8 cellular contexts compared by ENCODE assay signal in genomic region chr22:35648066-35649025, GRCh38. TPM values are rescaled to one million over a fixed set of nuclear protein-coding genes. Genes with fewer than 3 reads are reported as not detected.
DNase-seq lines count a peak whose midpoint lies in the region; ATAC-seq and TF ChIP-seq lines count a peak whose summit lies in the region.

A gene with protein sequence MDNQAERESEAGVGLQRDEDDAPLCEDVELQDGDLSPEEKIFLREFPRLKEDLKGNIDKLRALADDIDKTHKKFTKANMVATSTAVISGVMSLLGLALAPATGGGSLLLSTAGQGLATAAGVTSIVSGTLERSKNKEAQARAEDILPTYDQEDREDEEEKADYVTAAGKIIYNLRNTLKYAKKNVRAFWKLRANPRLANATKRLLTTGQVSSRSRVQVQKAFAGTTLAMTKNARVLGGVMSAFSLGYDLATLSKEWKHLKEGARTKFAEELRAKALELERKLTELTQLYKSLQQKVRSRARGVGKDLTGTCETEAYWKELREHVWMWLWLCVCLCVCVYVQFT (plus strand): TSS chr22:35648446. CDS start chr22:35656426, 7,980 bp downstream.

- no peak for TF ChIP-seq CTCF in foreskin keratinocyte (conservative IDR thresholded peaks at IDR 0.05)
- no peak for TF ChIP-seq CTCF in parathyroid adenoma (IDR thresholded peaks at IDR 0.05)
- no peak for TF ChIP-seq CTCF in upper lobe of right lung (IDR thresholded peaks at IDR 0.05)

- H3K4me3 ChIP-seq in parathyroid adenoma (ENCODE audit: low read depth, low read length) (peak within 1 kb of the TSS; percentile 72), upper lobe of right lung (peak within 1 kb of the TSS; percentile 93)

- no peaks in the 10 kb centered on the region for H3K36me3 ChIP-seq in parathyroid adenoma (ENCODE audit: control insufficient read depth, insufficient read depth, low read length)
- no peaks in the 10 kb centered on the region for H3K36me3 ChIP-seq in upper lobe of right lung

- H3K27me3 ChIP-seq in foreskin keratinocyte (no peaks in the 10 kb centered on the region), parathyroid adenoma (ENCODE audit: control insufficient read depth, insufficient read depth, low read length) (no peaks in the 10 kb centered on the region), upper lobe of right lung (no peaks in the 10 kb centered on the region)

- peak within 1 kb of the TSS; percentile 94 for H2AFZ ChIP-seq in parathyroid adenoma

- peaks cover 11% of the 10 kb centered on the region for H3K4me1 ChIP-seq in foreskin keratinocyte
- H3K4me1 ChIP-seq in parathyroid adenoma: no peaks in the 10 kb centered on the region
- peaks cover 20% of the 10 kb centered on the region for H3K4me1 ChIP-seq in upper lobe of right lung

- intact Hi-C loops in upper lobe of right lung (cut with DNase I): no loop called here

- ATAC-seq in HG02840 (IDR thresholded peaks at IDR 0.05; ENCODE audit: low FRiP score, unreplicated experiment): peak; percentile 49
- peak; percentile 56 for ATAC-seq in foreskin keratinocyte
- ATAC-seq in upper lobe of right lung: peak; percentile 89
- ATAC-seq in HG02571 (IDR thresholded peaks at IDR 0.05; ENCODE audit: unreplicated experiment): no peak

- in situ Hi-C loops in G401 (cut with HindIII; ENCODE audit: low sequenced_read_pairs): no loop called here

- H3K4me2 ChIP-seq in parathyroid adenoma (ENCODE audit: low read length): peak within 1 kb of the TSS; percentile 55

- no peaks in the 10 kb centered on the region for H3K9me3 ChIP-seq in parathyroid adenoma (ENCODE audit: control insufficient read depth, low read length)
- H3K9me3 ChIP-seq in upper lobe of right lung: no peaks in the 10 kb centered on the region

- peak within 1 kb of the TSS; percentile 95 for H3K27ac ChIP-seq in foreskin keratinocyte
- peak within 1 kb of the TSS; percentile 86 for H3K27ac ChIP-seq in parathyroid adenoma
- peak within 1 kb of the TSS; percentile 97 for H3K27ac ChIP-seq in upper lobe of right lung

- peak; percentile 9 for DNase-seq in G401 (ENCODE audit: low spot score)
- peak; percentile 79 for DNase-seq in RPMI7951 (ENCODE audit: low read depth)
- DNase-seq in activated effector memory CD4-positive, alpha-beta T cell treated with Interleukin-2 at 50 U/mL for 16 hours: peak; percentile 51
- peak; percentile 43 to 67 for DNase-seq in foreskin keratinocyte
- no peak for DNase-seq in upper lobe of right lung

- H3K9ac ChIP-seq in parathyroid adenoma: no peak within 1 kb of the TSS

- no peaks in the 10 kb centered on the region for H3K79me2 ChIP-seq in parathyroid adenoma

RNA-seq across cellular contexts. Expression of the gene that starts here (rescaled TPM):
- 0.03 and 0.12 TPM in 2 replicates for total RNA-seq in G401 (2014; rRNA removed; shearing (Covaris generic))
- 16.2 and 17.8 TPM in 2 replicates for total RNA-seq in RPMI7951 (2014; rRNA removed; shearing (Covaris generic))
- total RNA-seq in foreskin keratinocyte (11.7 and 14.9 TPM in 2 replicates), upper lobe of right lung (45.6 TPM)
- polyA plus RNA-seq in foreskin keratinocyte: 2.8 and 3.0 TPM in 2 replicates

Comparison
In these comparisons a context has a peak if more than half of its experiments do, and no peak if none do; other contexts are left out.
1. RNA of the gene that starts here (total RNA-seq): 45.6 TPM in upper lobe of right lung (single experiment), 16.2 to 17.8 TPM in RPMI7951 and 11.7 to 14.9 TPM in foreskin keratinocyte; 0.03 to 0.12 TPM in G401; every median in the first group is over 10 times any median in the second.
2. Peak in DNase-seq in G401; RNA of the gene not detected or under 1 TPM.
3. Peak in every context shown above with its lines, with median percentiles within 50 percentile points of each other: H3K27ac ChIP-seq.